8 cellular contexts compared by ENCODE assay signal in genomic region chr2:85418132-85419008, GRCh38. TPM values are rescaled to one million over a fixed set of nuclear protein-coding genes. Genes with fewer than 3 reads are reported as not detected.
A peak's percentile ranks its signal among the peaks of the same experiment; 100 is the strongest.
DNase-seq lines count a peak whose midpoint lies in the region; ATAC-seq and TF ChIP-seq lines count a peak whose summit lies in the region.

SH2D6 (plus strand) TSS chr2:85418714; CDS start chr2:85429466, 10,752 bp downstream.

- no peaks in the 10 kb centered on the region for H4K20me1 ChIP-seq in PC-3 (ENCODE audit: low read length)

- H3K4me1 ChIP-seq in PC-3 (ENCODE audit: insufficient read depth, low read length) (peaks cover 43% of the 10 kb centered on the region), esophagus muscularis mucosa (peaks cover 35 to 47% (median 44%) of the 10 kb centered on the region in 4 donors)

- peaks cover 14% of the 10 kb centered on the region for H3F3A ChIP-seq in PC-3 (ENCODE audit: low read length, unreplicated experiment)

- no peaks in the 10 kb centered on the region for H3K9me2 ChIP-seq in PC-3 (replicated peaks; ENCODE audit: low read length)

- intact Hi-C loops in PC-3 (cut with micrococcal nuclease) (no loop called here), esophagus muscularis mucosa (cut with DNase I) (no loop called here)

- BruUV-seq in PC-3 (replicated peaks; lab: Mats Ljungman, UMichigan), result no TSS peak

- TF ChIP-seq CTCF in PC-3 (conservative IDR thresholded peaks at IDR 0.05; ENCODE audit: low read depth, low read length) (no peak), esophagus muscularis mucosa (IDR thresholded peaks at IDR 0.05) (no peak)

- peak; percentile 83 for ATAC-seq in GM21390 (IDR thresholded peaks at IDR 0.05; ENCODE audit: unreplicated experiment)
- ATAC-seq in PC-3, result peak; percentile 52

- peak within 1 kb of the TSS; percentile 92 for H3K4me3 ChIP-seq in PC-3 (ENCODE audit: low read length)
- H3K4me3 ChIP-seq in esophagus muscularis mucosa, result peak within 1 kb of the TSS; percentile 61 to 81 (median 67)

- 0% methylated on average over 7 of the region's 57 CpGs for WGBS in esophagus muscularis mucosa

- H3K27ac ChIP-seq in PC-3 (ENCODE audit: low read length), result peak within 1 kb of the TSS; percentile 64
- peak within 1 kb of the TSS; percentile 87 to 96 (median 90) for H3K27ac ChIP-seq in esophagus muscularis mucosa (replicated peaks in 1 of 4)

- H3K27me3 ChIP-seq in PC-3 (ENCODE audit: low read length), result no peaks in the 10 kb centered on the region
- H3K27me3 ChIP-seq in esophagus muscularis mucosa, result peaks cover 0 to 3% (median 0%) of the 10 kb centered on the region in 4 donors

- TF ChIP-seq EP300 in esophagus muscularis mucosa (IDR thresholded peaks at IDR 0.05), result no peak

- H3K36me3 ChIP-seq in PC-3 (ENCODE audit: low read depth, low read length), result no peaks in the 10 kb centered on the region
- H3K36me3 ChIP-seq in esophagus muscularis mucosa, result no peaks in the 10 kb centered on the region

- CTCF ChIA-PET in PC-3 (lab: Charles Lee), result no interaction called here

- POLR2A ChIA-PET in PC-3 (lab: Charles Lee; ENCODE audit: unreplicated experiment), result interaction anchor here (0.6 kb wide), 1 partner anchor 116 kb away, joined by 5 read pairs; no protein-coding TSS in a partner anchor

- peak within 1 kb of the TSS; percentile 100 for H2AFZ ChIP-seq in PC-3 (ENCODE audit: low read length)

- peak; percentile 40 for TF ChIP-seq POLR2A in esophagus muscularis mucosa (IDR thresholded peaks at IDR 0.05; ENCODE audit: low read depth)

- DNase-seq in DMS 273 treated with DMSO at 0.1 percent for 48 hours (lab: John Stamatoyannopoulos, UW), result peak; percentile 73
- DNase-seq in HUDEP-2 (lab: John Stamatoyannopoulos, UW; ENCODE audit: unreplicated experiment in 76 of 76), result peak in 71 of 76 experiments; percentile 23 to 86 (median 70)
- peak; percentile 76 for DNase-seq in PC-3
- DNase-seq in activated T-cell treated with anti-CD3 and anti-CD28 coated beads, Interleukin-2, amount 50 U/mL, for 48 hours, result peak; percentile 88 to 91
- peak; percentile 97 for DNase-seq in esophagus muscularis mucosa (ENCODE audit: extremely low spot score)
- peak; percentile 85 for DNase-seq in myocyte (ENCODE audit: low read depth)
- DNase-seq in stimulated activated CD8-positive, alpha-beta memory T cell treated with anti-CD3 and anti-CD28 coated beads, Interleukin-7, amount 100 ng/mL, for 4 hours (ENCODE audit: low read depth in 2 of 2), result peak; percentile 57 to 75

- H3K79me2 ChIP-seq in PC-3 (ENCODE audit: low read length), result 0 out of 2 replicates have a peak, but pooled peaks cover 8% of the 10 kb centered on the region

- peak within 1 kb of the TSS; percentile 86 for H3K9ac ChIP-seq in PC-3 (ENCODE audit: low read length)

- H3K9me3 ChIP-seq in PC-3 (ENCODE audit: low read length), result no peaks in the 10 kb centered on the region
- no peaks in the 10 kb centered on the region for H3K9me3 ChIP-seq in esophagus muscularis mucosa

- H3K4me2 ChIP-seq in PC-3 (ENCODE audit: low read length), result peak within 1 kb of the TSS; percentile 82

RNA-seq across cellular contexts. Expression of gene SH2D6, which starts in this region (rescaled TPM):
- total RNA-seq in PC-3 (2014; rRNA removed) (0.12 TPM in 1 of 2 replicates, not detected in the other), esophagus muscularis mucosa (not detected), myocyte (4.9 and 5.3 TPM in 2 replicates)
- polyA plus RNA-seq in myocyte (2012), result 5.7 TPM

Comparison
In these comparisons a context has a peak if more than half of its experiments do, and no peak if none do; other contexts are left out.
1. Peak in every context shown above with its lines: DNase-seq, ATAC-seq, H3K4me3 ChIP-seq and H3K27ac ChIP-seq.
2. Peak in DNase-seq, ATAC-seq, H3K4me3 ChIP-seq, H3K27ac ChIP-seq, H3K9ac ChIP-seq and H3K4me2 ChIP-seq in PC-3; RNA of the gene not detected or under 1 TPM.
3. Peak in DNase-seq, H3K4me3 ChIP-seq and H3K27ac ChIP-seq in esophagus muscularis mucosa; RNA of the gene not detected or under 1 TPM.